Comparison of ENCODE assay signal across 8 cellular contexts in genomic region chr19:4759388-4760284, GRCh38. TPM values are rescaled to one million over a fixed set of nuclear protein-coding genes. Genes with fewer than 3 reads are reported as not detected.
DNase-seq lines count a peak whose midpoint lies in the region; ATAC-seq, FAIRE-seq and TF ChIP-seq lines count a peak whose summit lies in the region.

No MANE protein-coding gene starts in this region.

- H3K4me1 Mint-ChIP-seq in CD4-positive, CD25-positive, alpha-beta regulatory T cell = peaks cover 3 to 13% (median 5%) of the 10 kb centered on the region in 4 donors
- H3K4me1 Mint-ChIP-seq in activated B cell treated with CpG ODN at 0.5 μM for 24 hours = peaks cover 13% of the 10 kb centered on the region

- no peak overlapping the region for H3K27ac Mint-ChIP-seq in CD4-positive, CD25-positive, alpha-beta regulatory T cell
- no peak overlapping the region for H3K27ac Mint-ChIP-seq in activated B cell treated with CpG ODN at 0.5 μM for 24 hours

- peaks cover 3% of the 10 kb centered on the region for H3K27me3 ChIP-seq in CD4-positive, CD25-positive, alpha-beta regulatory T cell (ENCODE audit: control insufficient read depth, insufficient read depth, low read length)
- peaks cover 2% of the 10 kb centered on the region for H3K27me3 ChIP-seq in bronchial epithelial cell (ENCODE audit: control insufficient read depth, insufficient read depth, low read length)
- H3K27me3 ChIP-seq in iPS-20b (ENCODE audit: insufficient read depth, low read length) = peaks cover 30% of the 10 kb centered on the region

- no peak for TF ChIP-seq CTCF in HFF-Myc (IDR thresholded peaks at IDR 0.05; ENCODE audit: low read depth, low read length, missing control alignments)
- TF ChIP-seq CTCF in activated B cell treated with CpG ODN at 0.5 μM for 24 hours (IDR thresholded peaks at IDR 0.05) = no peak
- TF ChIP-seq CTCF in bronchial epithelial cell (IDR thresholded peaks at IDR 0.05; ENCODE audit: insufficient read depth, low read length, severe bottlenecking) = no peak

- peaks cover 32% of the 10 kb centered on the region for H3K27me3 Mint-ChIP-seq in CD4-positive, CD25-positive, alpha-beta regulatory T cell
- peaks cover 40% of the 10 kb centered on the region for H3K27me3 Mint-ChIP-seq in activated B cell treated with CpG ODN at 0.5 μM for 24 hours

- H3K9ac ChIP-seq in iPS-20b (ENCODE audit: low read depth, low read length) = peak overlapping the region; percentile 27; the same call in 1 of the 2 replicates

- no peak for FAIRE-seq in bronchial epithelial cell (lab: Jason Lieb, UNC)

- peak; percentile 44 to 68 (median 46) for DNase-seq in CD4-positive, CD25-positive, alpha-beta regulatory T cell
- DNase-seq in HFF-Myc (ENCODE audit: extremely low read depth, low read depth) = peak; percentile 47
- DNase-seq in NCI-H2196 (lab: John Stamatoyannopoulos, UW; ENCODE audit: unreplicated experiment) = peak; percentile 97
- peak; percentile 67 for DNase-seq in activated B cell treated with CpG ODN at 0.5 μM for 24 hours
- peak; percentile 65 for DNase-seq in bronchial epithelial cell (ENCODE audit: low read depth)
- DNase-seq in skeletal muscle cell (ENCODE audit: low read depth) = peak; percentile 39

- H3K4me3 ChIP-seq in CD4-positive, CD25-positive, alpha-beta regulatory T cell (ENCODE audit: low read depth, low read length) = peak overlapping the region; percentile 26
- H3K4me3 ChIP-seq in HFF-Myc (replicated peaks; ENCODE audit: low read depth, low read length) = peak overlapping the region; percentile 32
- H3K4me3 ChIP-seq in bronchial epithelial cell (ENCODE audit: low read depth, low read length) = no peak overlapping the region
- H3K4me3 ChIP-seq in iPS-20b (ENCODE audit: low read length) = peak overlapping the region; percentile 65
- H3K4me3 ChIP-seq in skeletal muscle cell (ENCODE audit: low read depth, low read length) = peak overlapping the region; percentile 41

- intact Hi-C loops in activated B cell treated with CpG ODN at 0.5 μM for 24 hours (cut with micrococcal nuclease) = loop anchor here (1.0 kb wide), 1 partner anchor 32 kb away; the partner anchor contains the start of gene FEM1A

- ATAC-seq in CD4-positive, CD25-positive, alpha-beta regulatory T cell (ENCODE audit: low read depth in 2 of 2) = peak; percentile 58 to 70
- ATAC-seq in activated B cell treated with CpG ODN at 0.5 μM for 24 hours (ENCODE audit: low read depth) = peak; percentile 95
- ATAC-seq in HG03442 (IDR thresholded peaks at IDR 0.05; ENCODE audit: unreplicated experiment) = no peak

- H3K36me3 ChIP-seq in CD4-positive, CD25-positive, alpha-beta regulatory T cell (ENCODE audit: control insufficient read depth, insufficient read depth, low read length) = no peaks in the 10 kb centered on the region
- H3K36me3 ChIP-seq in bronchial epithelial cell (ENCODE audit: control insufficient read depth, insufficient read depth, low read length) (no peaks in the 10 kb centered on the region), iPS-20b (ENCODE audit: insufficient read depth, low read depth, low read length) (no peaks in the 10 kb centered on the region)

- H3K27ac ChIP-seq in CD4-positive, CD25-positive, alpha-beta regulatory T cell (ENCODE audit: insufficient read depth, low read length, poor library complexity, severe bottlenecking) = no peak overlapping the region
- H3K27ac ChIP-seq in iPS-20b (ENCODE audit: low read length) = no peak overlapping the region

- CTCF ChIA-PET in activated B cell treated with CpG ODN at 0.5 μM for 24 hours (lab: Charles Lee) = no interaction called here

- no peaks in the 10 kb centered on the region for H3K9me3 Mint-ChIP-seq in CD4-positive, CD25-positive, alpha-beta regulatory T cell
- no peaks in the 10 kb centered on the region for H3K9me3 Mint-ChIP-seq in activated B cell treated with CpG ODN at 0.5 μM for 24 hours

- H3K9me3 ChIP-seq in CD4-positive, CD25-positive, alpha-beta regulatory T cell (ENCODE audit: control insufficient read depth in 2 of 2, low read length in 2 of 2) = no peaks in the 10 kb centered on the region
- H3K9me3 ChIP-seq in iPS-20b (ENCODE audit: insufficient read depth, low read depth, low read length) = no peaks in the 10 kb centered on the region

- POLR2A ChIA-PET in activated B cell treated with CpG ODN at 0.5 μM for 24 hours (lab: Charles Lee) = interaction anchor here (0.9 to 1.3 kb wide), 2 partner anchors 32 to 35 kb away, joined by 3 to 7 read pairs; partner anchors contain the start of gene FEM1A

- H3K4me1 ChIP-seq in CD4-positive, CD25-positive, alpha-beta regulatory T cell (ENCODE audit: control insufficient read depth, insufficient read depth, low read length, poor library complexity, severe bottlenecking) = peaks cover 13% of the 10 kb centered on the region
- H3K4me1 ChIP-seq in iPS-20b (ENCODE audit: insufficient read depth, low read length) = peaks cover 4% of the 10 kb centered on the region; the same call in 1 of the 2 replicates

- H3K4me3 Mint-ChIP-seq in CD4-positive, CD25-positive, alpha-beta regulatory T cell = peak overlapping the region in 3 of 4 donors; percentile 15 to 63 (median 60)
- H3K4me3 Mint-ChIP-seq in activated B cell treated with CpG ODN at 0.5 μM for 24 hours = peak overlapping the region; percentile 67

- H3K36me3 Mint-ChIP-seq in CD4-positive, CD25-positive, alpha-beta regulatory T cell = no peaks in the 10 kb centered on the region
- H3K36me3 Mint-ChIP-seq in activated B cell treated with CpG ODN at 0.5 μM for 24 hours (ENCODE audit: low read depth) = no peaks in the 10 kb centered on the region

RNA-seq across cellular contexts. Expression of gene FEM1A, which starts 31.9 kb away (rescaled TPM):
- total RNA-seq in CD4-positive, CD25-positive, alpha-beta regulatory T cell = 11.9 TPM
- polyA plus RNA-seq in CD4-positive, CD25-positive, alpha-beta regulatory T cell = 1 to 10 TPM; 2.2 to 4.0 (median 2.7) TPM
- 16.7 and 17.9 TPM in 2 replicates for total RNA-seq in activated B cell treated with CpG ODN at 0.5 μM for 24 hours
- 20.0 and 23.3 TPM in 2 replicates for total RNA-seq in bronchial epithelial cell

RNA-seq across cellular contexts. Expression of gene DPP9, which starts 36.0 kb away (rescaled TPM):
- total RNA-seq in CD4-positive, CD25-positive, alpha-beta regulatory T cell = 93.3 TPM
- 10 to 100 TPM; 14.3 to 22.8 (median 17.6) TPM for polyA plus RNA-seq in CD4-positive, CD25-positive, alpha-beta regulatory T cell
- total RNA-seq in activated B cell treated with CpG ODN at 0.5 μM for 24 hours = 85.7 and 111 TPM in 2 replicates
- 34.0 and 36.7 TPM in 2 replicates for total RNA-seq in bronchial epithelial cell

Comparison
In these comparisons a context has a peak if more than half of its experiments do, and no peak if none do; other contexts are left out.
1. DNase-seq: peak in every context shown above with its lines; median percentile 97 in NCI-H2196; 67 in activated B cell treated with CpG ODN at 0.5 μM for 24 hours; 65 in bronchial epithelial cell; 47 in HFF-Myc; 46 in CD4-positive, CD25-positive, alpha-beta regulatory T cell; 39 in skeletal muscle cell.